Comparison of ENCODE assay signal across 9 cellular contexts in genomic region chr1:37177230-37177864, GRCh38.
DNase-seq lines count a peak whose midpoint lies in the region; ATAC-seq and TF ChIP-seq lines count a peak whose summit lies in the region.
"Had no signal": no experiment of that assay in that cellular context is flagged by ENCODE, and none has a peak within 500 bp of the region (broad histone marks: within the 10 kb centered on the region; RNA-seq: fewer than 3 reads in every experiment).

No MANE protein-coding gene starts in this region.

- H3K27me3 ChIP-seq in WERI-Rb-1 (ENCODE audit: insufficient read depth, low read depth, severe bottlenecking) (no peaks in the 10 kb centered on the region), kidney epithelial cell (ENCODE audit: control insufficient read depth, insufficient read depth, low read length) (no peaks in the 10 kb centered on the region), spleen (replicated peaks in 1 of 7) (peaks cover 0 to 63% (median 6%) of the 10 kb centered on the region in 7 donors)

- H3K27ac ChIP-seq in WERI-Rb-1, result no peak overlapping the region
- H3K27ac ChIP-seq in spleen, result no peak overlapping the region
- H3K27ac ChIP-seq: neutrophil had no signal

- WGBS in spleen, 5 donors, result 59 to 74% (median 72%) methylated on average over 10 of the region's 10 CpGs

- no peaks in the 10 kb centered on the region for H3K4me1 ChIP-seq in spleen

- H3K9me3 ChIP-seq in WERI-Rb-1 (ENCODE audit: severe bottlenecking), result no peaks in the 10 kb centered on the region
- peaks cover 0 to 7% (median 0%) of the 10 kb centered on the region in 8 donors for H3K9me3 ChIP-seq in spleen
- H3K9me3 ChIP-seq: neutrophil had no signal

- H3K36me3 ChIP-seq in WERI-Rb-1 (no peaks in the 10 kb centered on the region), kidney epithelial cell (ENCODE audit: control insufficient read depth, insufficient read depth, low read length) (no peaks in the 10 kb centered on the region), spleen (no peaks in the 10 kb centered on the region)
- H3K36me3 ChIP-seq: neutrophil had no signal

- intact Hi-C loops in spleen (cut with DNase I; ENCODE audit: low total_unique reads), result no loop called here

- DNase-seq in activated CD8-positive, alpha-beta memory T cell treated with anti-CD3 and anti-CD28 coated beads, Interleukin-2, amount 50 U/mL, for 48 hours, result peak; percentile 55
- DNase-seq in activated CD8-positive, alpha-beta memory T cell treated with anti-CD3 and anti-CD28 coated beads for 24 hours, result no peak
- DNase-seq in NCI-H1436 treated with DMSO at 0.1 percent for 48 hours (lab: John Stamatoyannopoulos, UW), result peak; percentile 36
- DNase-seq in WERI-Rb-1, result peak; percentile 75
- no peak for DNase-seq in kidney epithelial cell (ENCODE audit: low read depth)
- no peak for DNase-seq in activated effector memory CD4-positive, alpha-beta T cell treated with anti-CD3 and anti-CD28 coated beads, Interleukin-2, amount 50 U/mL, for 16 hours
- DNase-seq in spleen, result no peak

- TF ChIP-seq CTCF in WERI-Rb-1 (IDR thresholded peaks at IDR 0.05; ENCODE audit: low read depth, low read length), result peak; percentile 82
- TF ChIP-seq CTCF in kidney epithelial cell (IDR thresholded peaks at IDR 0.05; ENCODE audit: insufficient read depth, low read length, poor library complexity, severe bottlenecking), result peak; percentile 36
- TF ChIP-seq CTCF in spleen (IDR thresholded peaks at IDR 0.05 in 8 of 11, conservative IDR thresholded peaks at IDR 0.05 in 3 of 11), result peak in 4 of 11 experiments; percentile 6 to 35 (median 18)

- ATAC-seq in HG02588 (IDR thresholded peaks at IDR 0.05; ENCODE audit: unreplicated experiment), result no peak

- H3K4me3 ChIP-seq in WERI-Rb-1 (ENCODE audit: low read depth, low read length) (no peak overlapping the region), kidney epithelial cell (ENCODE audit: low read depth, low read length) (no peak overlapping the region), spleen (no peak overlapping the region)

- no peak for TF ChIP-seq POLR2A in spleen (IDR thresholded peaks at IDR 0.05)

Comparison
In these comparisons a context has a peak if more than half of its experiments do, and no peak if none do; other contexts are left out.
1. DNase-seq: peak in activated CD8-positive, alpha-beta memory T cell treated with anti-CD3 and anti-CD28 coated beads, Interleukin-2, amount 50 U/mL, for 48 hours (single experiment), NCI-H1436 treated with DMSO at 0.1 percent for 48 hours (single experiment) and WERI-Rb-1 (single experiment); none in activated CD8-positive, alpha-beta memory T cell treated with anti-CD3 and anti-CD28 coated beads for 24 hours (single experiment), kidney epithelial cell (single experiment), activated effector memory CD4-positive, alpha-beta T cell treated with anti-CD3 and anti-CD28 coated beads, Interleukin-2, amount 50 U/mL, for 16 hours (single experiment) and spleen (single experiment).